In genomic region chr22:26483043-26483438, GRCh38 we compare ENCODE assay signal across 8 cellular contexts. TPM values are rescaled to one million over a fixed set of nuclear protein-coding genes. Genes with fewer than 3 reads are reported as not detected.
DNase-seq lines count a peak whose midpoint lies in the region; ATAC-seq and TF ChIP-seq lines count a peak whose summit lies in the region.

No MANE protein-coding gene starts in this region.

- H3K9me3 ChIP-seq in tibial artery, result no peaks in the 10 kb centered on the region

- POLR2A ChIA-PET in activated CD4-positive, alpha-beta T cell treated with anti-CD3 and anti-CD28 coated beads, Interleukin-2, amount 10 ng/mL, durations not matched to agents 7 days and 5 days (lab: Charles Lee), result no interaction called here

- intact Hi-C loops in tibial artery (cut with DNase I; ENCODE audit: low total_unique reads), result loop anchor here (10.0 kb wide), 1 partner anchor 102 kb away; no protein-coding TSS in a partner anchor

- no peaks in the 10 kb centered on the region for H3K27me3 ChIP-seq in layer of hippocampus (ENCODE audit: control insufficient read depth, insufficient read depth, low read length)
- no peaks in the 10 kb centered on the region for H3K27me3 ChIP-seq in tibial artery

- TF ChIP-seq CTCF in tibial artery (IDR thresholded peaks at IDR 0.05), result no peak

- H3K9me3 Mint-ChIP-seq in activated CD4-positive, alpha-beta T cell treated with anti-CD3 and anti-CD28 coated beads, Interleukin-2, amount 10 ng/mL, durations not matched to agents 7 days and 5 days, result no peaks in the 10 kb centered on the region
- H3K9me3 Mint-ChIP-seq in activated naive CD8-positive, alpha-beta T cell treated with anti-CD3 and anti-CD28 coated beads, Interleukin-2, amount 50 U/mL, for 24 hours, result no peaks in the 10 kb centered on the region

- DNase-seq in activated CD4-positive, alpha-beta T cell treated with anti-CD3 and anti-CD28 coated beads, Interleukin-2, amount 10 ng/mL, durations not matched to agents 7 days and 5 days, result no peak
- no peak for DNase-seq in activated CD4-positive, alpha-beta T cell treated with anti-CD3 and anti-CD28 coated beads for 4 hours
- DNase-seq in activated naive CD8-positive, alpha-beta T cell treated with anti-CD3 and anti-CD28 coated beads, Interleukin-2, amount 50 U/mL, for 24 hours, result no peak
- no peak for DNase-seq in tibial artery
- DNase-seq in stimulated activated CD4-positive, alpha-beta T cell treated with anti-CD3 and anti-CD28 coated beads, Interleukin-4, amount 100 ng/mL, for 24 hours, result no peak
- no peak for DNase-seq in stimulated activated CD4-positive, alpha-beta T cell treated with anti-CD3 and anti-CD28 coated beads, Interleukin-4, amount 100 ng/mL, for 4 hours
- DNase-seq in LoVo (ENCODE audit: low spot score), result no peak

- no peak for ATAC-seq in activated naive CD8-positive, alpha-beta T cell treated with anti-CD3 and anti-CD28 coated beads, Interleukin-2, amount 50 U/mL, for 24 hours

- CTCF ChIA-PET in activated CD4-positive, alpha-beta T cell treated with anti-CD3 and anti-CD28 coated beads, Interleukin-2, amount 10 ng/mL, durations not matched to agents 7 days and 5 days (lab: Charles Lee), result interaction anchor here (1.0 to 4.5 kb wide), 7 partner anchors 10 to 196 kb away, joined by 3 to 23 read pairs (median 4); no protein-coding TSS in a partner anchor

- peaks cover 69% of the 10 kb centered on the region for H3K4me1 Mint-ChIP-seq in activated CD4-positive, alpha-beta T cell treated with anti-CD3 and anti-CD28 coated beads, Interleukin-2, amount 10 ng/mL, durations not matched to agents 7 days and 5 days
- H3K4me1 Mint-ChIP-seq in activated naive CD8-positive, alpha-beta T cell treated with anti-CD3 and anti-CD28 coated beads, Interleukin-2, amount 50 U/mL, for 24 hours, result peaks cover 69% of the 10 kb centered on the region

- peaks cover 0 to 59% (median 39%) of the 10 kb centered on the region in 4 donors for H3K4me1 ChIP-seq in tibial artery

- peak overlapping the region; percentile 64 to 94 for H3K4me3 ChIP-seq in tibial artery

- H3K27me3 Mint-ChIP-seq in activated CD4-positive, alpha-beta T cell treated with anti-CD3 and anti-CD28 coated beads, Interleukin-2, amount 10 ng/mL, durations not matched to agents 7 days and 5 days, result no peaks in the 10 kb centered on the region
- no peaks in the 10 kb centered on the region for H3K27me3 Mint-ChIP-seq in activated naive CD8-positive, alpha-beta T cell treated with anti-CD3 and anti-CD28 coated beads, Interleukin-2, amount 50 U/mL, for 24 hours

- H3K36me3 ChIP-seq in tibial artery, result peaks cover 2 to 21% (median 7%) of the 10 kb centered on the region in 3 donors

- peaks cover 22% of the 10 kb centered on the region for H3K36me3 Mint-ChIP-seq in activated CD4-positive, alpha-beta T cell treated with anti-CD3 and anti-CD28 coated beads, Interleukin-2, amount 10 ng/mL, durations not matched to agents 7 days and 5 days (ENCODE audit: low read depth)
- H3K36me3 Mint-ChIP-seq in activated naive CD8-positive, alpha-beta T cell treated with anti-CD3 and anti-CD28 coated beads, Interleukin-2, amount 50 U/mL, for 24 hours (ENCODE audit: low read depth), result peaks cover 23% of the 10 kb centered on the region

- peak overlapping the region; percentile 97 for H3K27ac Mint-ChIP-seq in activated CD4-positive, alpha-beta T cell treated with anti-CD3 and anti-CD28 coated beads, Interleukin-2, amount 10 ng/mL, durations not matched to agents 7 days and 5 days
- peak overlapping the region; percentile 96 for H3K27ac Mint-ChIP-seq in activated naive CD8-positive, alpha-beta T cell treated with anti-CD3 and anti-CD28 coated beads, Interleukin-2, amount 50 U/mL, for 24 hours

- H3K27ac ChIP-seq in layer of hippocampus (ENCODE audit: low read depth, low read length), result peak overlapping the region; percentile 92
- peak overlapping the region; percentile 90 to 97 for H3K27ac ChIP-seq in tibial artery

- H3K4me3 Mint-ChIP-seq in activated CD4-positive, alpha-beta T cell treated with anti-CD3 and anti-CD28 coated beads, Interleukin-2, amount 10 ng/mL, durations not matched to agents 7 days and 5 days, result peak overlapping the region; percentile 92
- H3K4me3 Mint-ChIP-seq in activated naive CD8-positive, alpha-beta T cell treated with anti-CD3 and anti-CD28 coated beads, Interleukin-2, amount 50 U/mL, for 24 hours, result peak overlapping the region; percentile 96

RNA-seq across cellular contexts. Expression of gene HPS4, which starts 0.5 kb away (rescaled TPM):
- 10 to 100 TPM; 32.0 to 35.3 TPM for total RNA-seq in activated CD4-positive, alpha-beta T cell treated with anti-CD3 and anti-CD28 coated beads, Interleukin-2, amount 10 ng/mL, durations not matched to agents 7 days and 5 days

RNA-seq across cellular contexts. Expression of gene SRRD, which starts 0.6 kb away (rescaled TPM):
- 10 to 100 TPM; 17.9 to 19.1 TPM for total RNA-seq in activated CD4-positive, alpha-beta T cell treated with anti-CD3 and anti-CD28 coated beads, Interleukin-2, amount 10 ng/mL, durations not matched to agents 7 days and 5 days

RNA-seq across cellular contexts. Expression of gene TFIP11, which starts 29.2 kb away (rescaled TPM):
- 10 to 100 TPM; 52.5 to 58.5 TPM for total RNA-seq in activated CD4-positive, alpha-beta T cell treated with anti-CD3 and anti-CD28 coated beads, Interleukin-2, amount 10 ng/mL, durations not matched to agents 7 days and 5 days

RNA-seq across cellular contexts. Expression of gene ASPHD2, which starts 54.0 kb away (rescaled TPM):
- total RNA-seq in activated CD4-positive, alpha-beta T cell treated with anti-CD3 and anti-CD28 coated beads, Interleukin-2, amount 10 ng/mL, durations not matched to agents 7 days and 5 days, result 1 to 10 TPM; 8.5 to 8.8 TPM
